ENCODE assay signal across 26 cellular contexts in the genomic region with DNA sequence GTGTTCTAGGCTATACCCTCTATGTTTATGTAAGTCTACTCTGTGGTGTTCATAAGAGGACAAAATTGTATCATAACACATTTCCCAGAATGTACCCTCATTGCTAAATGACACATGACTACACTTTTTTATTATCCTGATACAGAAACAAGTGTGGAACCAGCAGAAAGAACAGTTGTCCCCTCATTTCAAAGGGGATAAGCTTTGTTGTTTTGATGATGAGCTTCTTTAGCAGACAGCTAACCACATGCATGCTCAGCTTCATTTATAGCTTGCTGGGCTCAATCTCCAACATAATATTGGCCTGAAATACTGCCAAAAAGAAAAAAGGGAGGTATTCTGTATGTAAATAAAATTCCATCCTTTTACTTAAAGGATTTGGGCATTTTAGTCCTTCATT.
"Had no signal": no experiment of that assay in that cellular context is flagged by ENCODE, and none has a peak within 500 bp of the region (broad histone marks: within the 10 kb centered on the region; RNA-seq: fewer than 3 reads in every experiment).

No MANE protein-coding gene starts in this region.

- H3K9me3 Mint-ChIP-seq: endodermal cell, nephron had no signal

- H3K27ac ChIP-seq: coronary artery, heart left ventricle, parathyroid adenoma, prostate gland, right lobe of liver, skin epidermis, stomach, thoracic aorta, transverse colon had no signal

- ATAC-seq: heart left ventricle, left ventricle myocardium superior, right lobe of liver had no signal

- H3K36me3 Mint-ChIP-seq: naive B cell had no signal

- H3K27me3 ChIP-seq: heart left ventricle, right lobe of liver, stomach, transverse colon had no signal

- H3K27ac Mint-ChIP-seq: endodermal cell had no signal

- H3K4me1 ChIP-seq: heart left ventricle, parathyroid adenoma, prostate gland, right lobe of liver, stomach had no signal

- FAIRE-seq: endothelial cell of umbilical vein had no signal

- H3K27me3 Mint-ChIP-seq: naive B cell had no signal

- H3K79me2 ChIP-seq: parathyroid adenoma had no signal

- DNase-seq: effector CD4-positive, alpha-beta T cell; endodermal cell; erythroblast; heart left ventricle; hippocampal formation; left colon; left ventricle myocardium superior; mesenchymal stem cell; midbrain; naive B cell; occipital lobe; retina; right lobe of liver; stimulated activated CD4-positive, alpha-beta T cell treated with anti-CD3 and anti-CD28 coated beads, Interleukin-12 subunit alpha, Interleukin-12 subunit beta, amount 100 ng/mL, for 4 hours; stimulated activated naive CD4-positive, alpha-beta T cell; stomach; substantia nigra; transverse colon had no signal

- H3K36me3 ChIP-seq: heart left ventricle, prostate gland, right lobe of liver, stomach, thoracic aorta, transverse colon had no signal

- H3K9ac ChIP-seq: parathyroid adenoma had no signal

- H3K9me3 ChIP-seq: heart left ventricle, prostate gland, right lobe of liver, stomach, thoracic aorta, transverse colon had no signal

- H2AFZ ChIP-seq: parathyroid adenoma had no signal

- H3K4me3 ChIP-seq: coronary artery, heart left ventricle, lung, prostate gland, right lobe of liver, skin epidermis, stomach, thoracic aorta, transverse colon had no signal

- H3K4me3 Mint-ChIP-seq: endodermal cell, naive B cell, nephron had no signal
